1 cellular context compared by ENCODE assay signal in the genomic region with DNA sequence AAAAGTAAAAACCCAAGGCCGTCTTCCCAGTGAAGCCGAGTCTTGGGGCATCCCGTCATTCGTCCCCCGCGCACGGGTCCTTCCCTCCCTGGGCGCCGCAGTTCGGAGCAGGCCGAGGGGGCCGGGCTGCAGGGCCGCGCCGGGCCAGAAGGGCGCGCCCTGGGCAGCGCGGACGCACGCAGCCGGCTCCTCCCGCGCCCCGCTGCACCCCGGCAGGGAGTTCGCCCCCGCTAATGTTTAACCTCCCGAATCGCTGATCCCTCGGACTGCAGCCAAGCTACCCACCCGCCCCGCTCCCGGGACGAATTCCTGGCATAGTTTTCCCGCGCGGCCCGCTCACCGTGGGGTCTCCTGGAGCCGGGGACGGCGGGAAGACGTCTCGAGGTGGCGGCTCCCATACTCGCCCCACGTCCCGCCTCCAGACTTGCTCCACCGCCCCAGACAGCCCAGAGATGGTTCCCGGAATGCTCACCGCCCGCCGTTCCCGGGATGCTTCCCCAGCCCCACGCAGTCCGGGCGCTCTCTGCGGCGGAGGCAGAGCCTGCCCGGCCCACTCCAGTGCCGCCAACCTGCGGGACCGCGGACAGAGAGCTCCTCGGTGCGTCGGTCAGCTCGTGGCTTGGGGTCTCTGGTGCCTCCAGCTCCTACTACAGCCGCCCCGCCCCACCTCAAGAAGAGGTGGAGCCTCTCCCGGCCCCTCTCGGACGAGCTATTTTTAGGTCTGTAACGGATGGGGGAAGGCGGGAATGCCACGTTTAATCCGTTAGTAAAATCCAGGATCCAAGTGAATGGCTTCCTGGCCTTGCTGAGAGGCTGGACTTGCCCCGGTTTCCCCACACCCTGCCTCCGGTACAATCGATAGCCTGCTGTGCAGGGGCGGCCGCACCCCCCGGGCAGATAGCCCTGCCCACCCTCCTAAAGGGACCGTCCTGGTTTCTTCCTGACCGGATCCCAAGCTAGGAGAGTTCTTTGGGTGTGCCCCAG.
TF ChIP-seq lines count a peak whose summit lies in the region.

A gene with protein sequence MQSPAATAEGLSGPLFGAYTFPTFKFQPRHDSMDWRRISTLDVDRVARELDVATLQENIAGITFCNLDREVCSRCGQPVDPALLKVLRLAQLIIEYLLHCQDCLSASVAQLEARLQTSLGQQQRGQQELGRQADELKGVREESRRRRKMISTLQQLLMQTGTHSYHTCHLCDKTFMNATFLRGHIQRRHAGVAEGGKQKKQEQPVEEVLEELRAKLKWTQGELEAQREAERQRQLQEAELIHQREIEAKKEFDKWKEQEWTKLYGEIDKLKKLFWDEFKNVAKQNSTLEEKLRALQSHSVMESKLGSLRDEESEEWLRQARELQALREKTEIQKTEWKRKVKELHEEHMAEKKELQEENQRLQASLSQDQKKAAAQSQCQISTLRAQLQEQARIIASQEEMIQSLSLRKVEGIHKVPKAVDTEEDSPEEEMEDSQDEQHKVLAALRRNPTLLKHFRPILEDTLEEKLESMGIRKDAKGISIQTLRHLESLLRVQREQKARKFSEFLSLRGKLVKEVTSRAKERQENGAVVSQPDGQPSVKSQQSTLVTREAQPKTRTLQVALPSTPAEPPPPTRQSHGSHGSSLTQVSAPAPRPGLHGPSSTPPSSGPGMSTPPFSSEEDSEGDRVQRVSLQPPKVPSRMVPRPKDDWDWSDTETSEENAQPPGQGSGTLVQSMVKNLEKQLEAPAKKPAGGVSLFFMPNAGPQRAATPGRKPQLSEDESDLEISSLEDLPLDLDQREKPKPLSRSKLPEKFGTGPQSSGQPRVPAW (minus strand): TSS at position 621 of the 984 bp plus-strand sequence. CDS start 11,637 bp downstream, outside the sequence.

TF ChIP-seq in K562, 482 proteins besides CTCF, POLR2A, EP300 and RAD21 (continued from another document and continues in another):
- TF ChIP-seq SIN3A (IDR thresholded peaks at IDR 0.05; ENCODE audit: borderline replicate concordance in 2 of 2, control insufficient read depth in 1 of 2, low read depth in 2 of 2, low read length in 2 of 2) = peak in 1 of 2 experiments; percentile 17; a peak in 1 of 4 replicates
- peak; percentile 34 for TF ChIP-seq HNRNPLL (IDR thresholded peaks at IDR 0.05; ENCODE audit: low read depth, low read length, poor library complexity, severe bottlenecking)
- TF ChIP-seq SMAD4 (CRISPR knock-in tag; conservative IDR thresholded peaks at IDR 0.05) = peak; percentile 65
- no peak for TF ChIP-seq KDM5B (IDR thresholded peaks at IDR 0.05; ENCODE audit: insufficient replicate concordance, low read depth, low read length)
- peak; percentile 78 for TF ChIP-seq CTCFL (IDR thresholded peaks at IDR 0.05; ENCODE audit: borderline replicate concordance, insufficient read depth, low read depth, low read length, poor library complexity, severe bottlenecking)
- peak; percentile 64 for TF ChIP-seq RB1 (IDR thresholded peaks at IDR 0.05; ENCODE audit: low read depth)
- peak in 1 of 3 experiments; percentile 21 for TF ChIP-seq YY1 (IDR thresholded peaks at IDR 0.05; ENCODE audit: borderline replicate concordance in 1 of 3, control insufficient read depth in 1 of 3, extremely low read depth in 1 of 3, insufficient read depth in 3 of 3, insufficient read length in 1 of 3, insufficient replicate concordance in 2 of 3, low read depth in 1 of 3, low read length in 2 of 3)
- TF ChIP-seq PHB2 (IDR thresholded peaks at IDR 0.05; ENCODE audit: low read depth) = no peak
- TF ChIP-seq SIN3B (IDR thresholded peaks at IDR 0.05; ENCODE audit: low read depth) = 0 out of 2 replicates have a peak, but pooled peaks have one; percentile 13
- no peak for TF ChIP-seq CHCHD3 (CRISPR knock-in tag; IDR thresholded peaks at IDR 0.05)
- no peak for TF ChIP-seq CAMTA2 (CRISPR knock-in tag; conservative IDR thresholded peaks at IDR 0.05)
- TF ChIP-seq SAFB (IDR thresholded peaks at IDR 0.05; ENCODE audit: borderline replicate concordance, low read depth, low read length) = peak; percentile 38; the same call in 1 of the 2 replicates
- TF ChIP-seq MED1 (CRISPR knock-in tag; IDR thresholded peaks at IDR 0.05; ENCODE audit: borderline replicate concordance) = no peak
- peak; percentile 20 for TF ChIP-seq HMGN3 (IDR thresholded peaks at IDR 0.05; ENCODE audit: borderline replicate concordance, extremely low read depth, insufficient read length, low read depth, low read length)
- TF ChIP-seq SMAD3 (CRISPR knock-in tag; conservative IDR thresholded peaks at IDR 0.05) = no peak
- peak; percentile 49 for TF ChIP-seq POLR2G (IDR thresholded peaks at IDR 0.05; ENCODE audit: low read depth, low read length)
- TF ChIP-seq, protein P1, sequence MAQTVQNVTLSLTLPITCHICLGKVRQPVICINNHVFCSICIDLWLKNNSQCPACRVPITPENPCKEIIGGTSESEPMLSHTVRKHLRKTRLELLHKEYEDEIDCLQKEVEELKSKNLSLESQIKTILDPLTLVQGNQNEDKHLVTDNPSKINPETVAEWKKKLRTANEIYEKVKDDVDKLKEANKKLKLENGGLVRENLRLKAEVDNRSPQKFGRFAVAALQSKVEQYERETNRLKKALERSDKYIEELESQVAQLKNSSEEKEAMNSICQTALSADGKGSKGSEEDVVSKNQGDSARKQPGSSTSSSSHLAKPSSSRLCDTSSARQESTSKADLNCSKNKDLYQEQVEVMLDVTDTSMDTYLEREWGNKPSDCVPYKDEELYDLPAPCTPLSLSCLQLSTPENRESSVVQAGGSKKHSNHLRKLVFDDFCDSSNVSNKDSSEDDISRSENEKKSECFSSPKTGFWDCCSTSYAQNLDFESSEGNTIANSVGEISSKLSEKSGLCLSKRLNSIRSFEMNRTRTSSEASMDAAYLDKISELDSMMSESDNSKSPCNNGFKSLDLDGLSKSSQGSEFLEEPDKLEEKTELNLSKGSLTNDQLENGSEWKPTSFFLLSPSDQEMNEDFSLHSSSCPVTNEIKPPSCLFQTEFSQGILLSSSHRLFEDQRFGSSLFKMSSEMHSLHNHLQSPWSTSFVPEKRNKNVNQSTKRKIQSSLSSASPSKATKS (CRISPR knock-in tag; IDR thresholded peaks at IDR 0.05) = no peak
- TF ChIP-seq PHF8 (IDR thresholded peaks at IDR 0.05; ENCODE audit: borderline replicate concordance, low read length) = peak; percentile 38; the same call in 1 of the 2 replicates
- TF ChIP-seq FOXK2 (conservative IDR thresholded peaks at IDR 0.05 in 1 of 2, IDR thresholded peaks at IDR 0.05 in 1 of 2; ENCODE audit: low read depth in 2 of 2) = 0 out of 4 replicates have a peak, but pooled peaks of 1 of the 2 experiments have one; percentile 17
- TF ChIP-seq MYC (IDR thresholded peaks at IDR 0.05; ENCODE audit: low read depth, low read length) = 0 out of 2 replicates have a peak, but pooled peaks have one; percentile 43
- no peak for TF ChIP-seq MYC (CRISPR knock-in tag; IDR thresholded peaks at IDR 0.05; ENCODE audit: borderline replicate concordance, low read depth)
- TF ChIP-seq U2AF2 (optimal IDR thresholded peaks at IDR 0.05; ENCODE audit: low read depth, low read length) = no peak
- TF ChIP-seq SMARCA5 (IDR thresholded peaks at IDR 0.05) = no peak
- peak; percentile 49; the same call in 1 of the 2 replicates for TF ChIP-seq CTBP1 (IDR thresholded peaks at IDR 0.05; ENCODE audit: borderline replicate concordance)
- TF ChIP-seq, protein P2, sequence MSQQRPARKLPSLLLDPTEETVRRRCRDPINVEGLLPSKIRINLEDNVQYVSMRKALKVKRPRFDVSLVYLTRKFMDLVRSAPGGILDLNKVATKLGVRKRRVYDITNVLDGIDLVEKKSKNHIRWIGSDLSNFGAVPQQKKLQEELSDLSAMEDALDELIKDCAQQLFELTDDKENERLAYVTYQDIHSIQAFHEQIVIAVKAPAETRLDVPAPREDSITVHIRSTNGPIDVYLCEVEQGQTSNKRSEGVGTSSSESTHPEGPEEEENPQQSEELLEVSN (IDR thresholded peaks at IDR 0.05; ENCODE audit: borderline replicate concordance in 1 of 2, extremely low read depth in 1 of 2, insufficient read depth in 1 of 2, insufficient read length in 1 of 2, low read depth in 1 of 2, low read length in 1 of 2, poor library complexity in 1 of 2, severe bottlenecking in 1 of 2) = peak; percentile 55 to 87
- TF ChIP-seq CREB1 (IDR thresholded peaks at IDR 0.05) = 0 out of 2 replicates have a peak, but pooled peaks have one; percentile 12
- no peak for TF ChIP-seq CREB1 (CRISPR knock-in tag; IDR thresholded peaks at IDR 0.05)
- TF ChIP-seq FOXM1 (IDR thresholded peaks at IDR 0.05; ENCODE audit: low read depth) = no peak
- TF ChIP-seq FOXM1 (CRISPR knock-in tag; IDR thresholded peaks at IDR 0.05; ENCODE audit: low read depth) = no peak
- no peak for TF ChIP-seq CCNT2 (IDR thresholded peaks at IDR 0.05; ENCODE audit: borderline replicate concordance, extremely low read depth, insufficient read length, low read depth, low read length)
- peak in 1 of 2 experiments; percentile 26; a peak in 1 of 4 replicates for TF ChIP-seq ZNF639 (CRISPR knock-in tag; conservative IDR thresholded peaks at IDR 0.05 in 1 of 2, IDR thresholded peaks at IDR 0.05 in 1 of 2)
- peak; percentile 67 for TF ChIP-seq EGR1 (conservative IDR thresholded peaks at IDR 0.05)
- no peak for TF ChIP-seq MCM7 (IDR thresholded peaks at IDR 0.05)
- no peak for TF ChIP-seq ZEB2 (IDR thresholded peaks at IDR 0.05)
- TF ChIP-seq JUND (IDR thresholded peaks at IDR 0.05; ENCODE audit: borderline replicate concordance, low read depth, low read length) = 0 out of 2 replicates have a peak, but pooled peaks have one; percentile 11
- no peak for TF ChIP-seq JUND (tag; IDR thresholded peaks at IDR 0.05; ENCODE audit: borderline replicate concordance, low read depth, low read length)
- peak; percentile 43 for TF ChIP-seq RBFOX2 (IDR thresholded peaks at IDR 0.05; ENCODE audit: low read depth, low read length)
- peak; percentile 52 to 61; a peak in 2 of 4 replicates for TF ChIP-seq NRF1 (conservative IDR thresholded peaks at IDR 0.05 in 1 of 2, IDR thresholded peaks at IDR 0.05 in 1 of 2)
- TF ChIP-seq ATF1 (CRISPR knock-in tag; IDR thresholded peaks at IDR 0.05) = no peak
- TF ChIP-seq ATF1 (tag; IDR thresholded peaks at IDR 0.05) = 0 out of 2 replicates have a peak, but pooled peaks have one; percentile 17
- TF ChIP-seq, protein P3, sequence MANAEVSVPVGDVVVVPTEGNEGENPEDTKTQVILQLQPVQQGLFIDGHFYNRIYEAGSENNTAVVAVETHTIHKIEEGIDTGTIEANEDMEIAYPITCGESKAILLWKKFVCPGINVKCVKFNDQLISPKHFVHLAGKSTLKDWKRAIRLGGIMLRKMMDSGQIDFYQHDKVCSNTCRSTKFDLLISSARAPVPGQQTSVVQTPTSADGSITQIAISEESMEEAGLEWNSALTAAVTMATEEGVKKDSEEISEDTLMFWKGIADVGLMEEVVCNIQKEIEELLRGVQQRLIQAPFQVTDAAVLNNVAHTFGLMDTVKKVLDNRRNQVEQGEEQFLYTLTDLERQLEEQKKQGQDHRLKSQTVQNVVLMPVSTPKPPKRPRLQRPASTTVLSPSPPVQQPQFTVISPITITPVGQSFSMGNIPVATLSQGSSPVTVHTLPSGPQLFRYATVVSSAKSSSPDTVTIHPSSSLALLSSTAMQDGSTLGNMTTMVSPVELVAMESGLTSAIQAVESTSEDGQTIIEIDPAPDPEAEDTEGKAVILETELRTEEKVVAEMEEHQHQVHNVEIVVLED (CRISPR knock-in tag; IDR thresholded peaks at IDR 0.05) = peak; percentile 57
- 0 out of 4 replicates have a peak, but pooled peaks have one; percentile 22 to 30 for TF ChIP-seq UBTF (IDR thresholded peaks at IDR 0.05; ENCODE audit: borderline replicate concordance in 1 of 2, low read depth in 2 of 2, low read length in 2 of 2)
